Comparison of ENCODE assay signal across 22 cellular contexts in genomic region chr15:100770781-100771584, GRCh38.
DNase-seq lines count a peak whose midpoint lies in the region; ATAC-seq and TF ChIP-seq lines count a peak whose summit lies in the region.
"Had no signal": no experiment of that assay in that cellular context is flagged by ENCODE, and none has a peak within 500 bp of the region (broad histone marks: within the 10 kb centered on the region; RNA-seq: fewer than 3 reads in every experiment).

No MANE protein-coding gene starts in this region.

- H3K27me3 ChIP-seq in RWPE2 (ENCODE audit: insufficient read depth, poor library complexity, severe bottlenecking) (no peaks in the 10 kb centered on the region), lung (ENCODE audit: control insufficient read depth, insufficient read depth) (no peaks in the 10 kb centered on the region), spleen (replicated peaks in 1 of 7) (peaks cover 0 to 12% (median 0%) of the 10 kb centered on the region in 7 donors), PC-9 (ENCODE audit: insufficient read depth, low read depth) (no peaks in the 10 kb centered on the region), SJCRH30 (no peaks in the 10 kb centered on the region)
- H3K27me3 ChIP-seq: Peyer's patch, transverse colon had no signal

- POLR2A ChIA-PET in PC-9 (lab: Charles Lee; ENCODE audit: unreplicated experiment) = no interaction called here

- H4K20me1 ChIP-seq in PC-9 (ENCODE audit: insufficient read depth) = no peaks in the 10 kb centered on the region

- WGBS in lung, 2 donors = 81 to 84% methylated on average over 12 of the region's 12 CpGs
- 73 to 87% (median 80%) methylated on average over 12 of the region's 12 CpGs for WGBS in spleen, 5 donors

- no peak for TF ChIP-seq CTCF in RWPE2 (IDR thresholded peaks at IDR 0.05; ENCODE audit: poor library complexity, severe bottlenecking)
- no peak for TF ChIP-seq CTCF in lung (IDR thresholded peaks at IDR 0.05; ENCODE audit: control extremely low read depth, extremely low read depth)
- no peak for TF ChIP-seq CTCF in spleen (IDR thresholded peaks at IDR 0.05 in 8 of 11, conservative IDR thresholded peaks at IDR 0.05 in 3 of 11)
- no peak for TF ChIP-seq CTCF in PC-9 (conservative IDR thresholded peaks at IDR 0.05)

- no peak overlapping the region for H2AFZ ChIP-seq in PC-9
- H2AFZ ChIP-seq: GM23248 had no signal

- no peaks in the 10 kb centered on the region for H3K9me2 ChIP-seq in PC-9 (ENCODE audit: insufficient read depth)

- ATAC-seq in RWPE2 (ENCODE audit: low read depth) = no peak
- ATAC-seq in lung (ENCODE audit: insufficient read depth, low FRiP score) = no peak
- no peak for ATAC-seq in GM21723 (IDR thresholded peaks at IDR 0.05; ENCODE audit: unreplicated experiment)
- ATAC-seq: GM12878; left lung; naive thymus-derived CD8-positive, alpha-beta T cell had no signal

- H3K4me1 ChIP-seq in RWPE2 (ENCODE audit: insufficient read depth, poor library complexity, severe bottlenecking) (no peaks in the 10 kb centered on the region), lung (ENCODE audit: control insufficient read depth in 2 of 2, insufficient read depth in 2 of 2, low read length in 2 of 2) (no peaks in the 10 kb centered on the region), spleen (peaks cover 0 to 4% (median 0%) of the 10 kb centered on the region in 6 donors), PC-9 (replicated peaks; ENCODE audit: insufficient read depth) (no peaks in the 10 kb centered on the region), SJCRH30 (peaks cover 24% of the 10 kb centered on the region)
- H3K4me1 ChIP-seq: left lung, Peyer's patch, transverse colon had no signal

- peak; percentile 3 for DNase-seq in GM03348 (ENCODE audit: low spot score)
- DNase-seq in RWPE2 (ENCODE audit: low spot score) = peak; percentile 47
- peak; percentile 16 for DNase-seq in lung (ENCODE audit: low spot score)
- DNase-seq in spleen = peak; percentile 33
- no peak for DNase-seq in PC-9
- DNase-seq in SJCRH30 = no peak
- DNase-seq: activated CD4-positive, alpha-beta T cell treated with anti-CD3 and anti-CD28 coated beads for 4 hours; activated effector memory CD4-positive, alpha-beta T cell treated with anti-CD3 and anti-CD28 coated beads, Interleukin-2, amount 50 U/mL, for 16 hours; activated T-cell treated with anti-CD3 and anti-CD28 coated beads, Interleukin-2, amount 50 U/mL, for 1 hour; dorsolateral prefrontal cortex; left lung; midbrain; naive thymus-derived CD8-positive, alpha-beta T cell; NCI-H1694; NCI-H2171 treated with DMSO at 0.1 percent for 48 hours; retina; T-helper 2 cell; transverse colon had no signal

- TF ChIP-seq POLR2A in spleen (IDR thresholded peaks at IDR 0.05) = no peak

- H3K79me2 ChIP-seq in PC-9 (ENCODE audit: low read depth) = no peaks in the 10 kb centered on the region

- intact Hi-C loops in spleen (cut with DNase I; ENCODE audit: low total_unique reads) = no loop called here
- intact Hi-C loops in PC-9 (cut with micrococcal nuclease; ENCODE audit: unreplicated experiment) = no loop called here

- H3K9me3 ChIP-seq in RWPE2 (ENCODE audit: severe bottlenecking) (no peaks in the 10 kb centered on the region), lung (ENCODE audit: control insufficient read depth in 2 of 2, insufficient read depth in 1 of 2, low read length in 1 of 2) (peaks cover 0 to 2% of the 10 kb centered on the region in 2 donors), spleen (peaks cover 0 to 7% (median 0%) of the 10 kb centered on the region in 8 donors), PC-9 (ENCODE audit: insufficient read depth, low read depth) (no peaks in the 10 kb centered on the region), SJCRH30 (replicated peaks) (no peaks in the 10 kb centered on the region)
- H3K9me3 ChIP-seq: left lung, Peyer's patch, transverse colon had no signal

- BruUV-seq in PC-9 (replicated peaks; lab: Mats Ljungman, UMichigan) = no TSS peak

- CTCF ChIA-PET in PC-9 (lab: Charles Lee) = no interaction called here

- no peaks in the 10 kb centered on the region for H3K36me3 ChIP-seq in RWPE2 (ENCODE audit: low read depth)
- no peaks in the 10 kb centered on the region for H3K36me3 ChIP-seq in lung (ENCODE audit: control insufficient read depth in 2 of 2, insufficient read depth in 2 of 2, low read length in 2 of 2)
- no peaks in the 10 kb centered on the region for H3K36me3 ChIP-seq in spleen
- H3K36me3 ChIP-seq in PC-9 (ENCODE audit: low read depth) = no peaks in the 10 kb centered on the region
- no peaks in the 10 kb centered on the region for H3K36me3 ChIP-seq in SJCRH30
- H3K36me3 ChIP-seq: left lung, Peyer's patch, transverse colon had no signal

- peaks cover 9% of the 10 kb centered on the region; the same call in 1 of the 2 replicates for H3F3A ChIP-seq in PC-9 (ENCODE audit: insufficient read depth, low read depth)

- H3K4me2 ChIP-seq in PC-9 = no peak overlapping the region

- H3K27ac ChIP-seq in RWPE2 (ENCODE audit: poor library complexity, severe bottlenecking) (no peak overlapping the region), lung (ENCODE audit: low read depth in 1 of 2, low read length in 1 of 2) (no peak overlapping the region), spleen (no peak overlapping the region), PC-9 (no peak overlapping the region), SJCRH30 (no peak overlapping the region)
- H3K27ac ChIP-seq: dorsolateral prefrontal cortex, GM23248, left lung, Peyer's patch, transverse colon had no signal

- no peak overlapping the region for H3K4me3 ChIP-seq in RWPE2 (ENCODE audit: severe bottlenecking)
- H3K4me3 ChIP-seq in lung = no peak overlapping the region
- no peak overlapping the region for H3K4me3 ChIP-seq in spleen
- no peak overlapping the region for H3K4me3 ChIP-seq in PC-9
- no peak overlapping the region for H3K4me3 ChIP-seq in SJCRH30
- H3K4me3 ChIP-seq: dorsolateral prefrontal cortex, GM12878, GM23248, left lung, Peyer's patch, transverse colon had no signal

Comparison
In these comparisons a context has a peak if more than half of its experiments do, and no peak if none do; other contexts are left out.
1. DNase-seq: peak in GM03348 (single experiment), RWPE2 (single experiment), lung (single experiment) and spleen (single experiment); none in PC-9 (0 of 2) and SJCRH30 (0 of 2).